Comparison of ENCODE assay signal across 1 cellular context in the genomic region with DNA sequence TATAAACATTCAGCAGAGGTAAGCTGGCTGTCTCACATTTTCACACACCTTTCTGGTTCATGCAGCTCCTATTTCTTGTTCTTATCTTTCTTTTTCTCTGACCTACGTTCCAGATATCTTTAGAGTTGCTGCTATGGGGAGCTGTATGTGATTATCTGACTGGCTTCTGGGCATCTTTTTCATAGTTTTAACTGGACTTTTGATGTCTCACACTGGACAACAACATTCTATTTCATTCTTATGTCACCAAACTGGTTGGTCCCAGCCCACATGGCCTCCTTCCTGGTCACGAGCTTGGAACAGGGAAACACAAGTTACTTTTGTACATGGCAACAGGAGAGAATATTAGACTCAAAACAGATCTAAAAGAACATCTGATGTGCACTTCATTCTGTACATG.
TF ChIP-seq lines count a peak whose summit lies in the region.

No MANE protein-coding gene starts in this region.

TF ChIP-seq in GM23338, 12 proteins besides CTCF, POLR2A, EP300 and RAD21 (continued from another document):
- TF ChIP-seq, protein P1, sequence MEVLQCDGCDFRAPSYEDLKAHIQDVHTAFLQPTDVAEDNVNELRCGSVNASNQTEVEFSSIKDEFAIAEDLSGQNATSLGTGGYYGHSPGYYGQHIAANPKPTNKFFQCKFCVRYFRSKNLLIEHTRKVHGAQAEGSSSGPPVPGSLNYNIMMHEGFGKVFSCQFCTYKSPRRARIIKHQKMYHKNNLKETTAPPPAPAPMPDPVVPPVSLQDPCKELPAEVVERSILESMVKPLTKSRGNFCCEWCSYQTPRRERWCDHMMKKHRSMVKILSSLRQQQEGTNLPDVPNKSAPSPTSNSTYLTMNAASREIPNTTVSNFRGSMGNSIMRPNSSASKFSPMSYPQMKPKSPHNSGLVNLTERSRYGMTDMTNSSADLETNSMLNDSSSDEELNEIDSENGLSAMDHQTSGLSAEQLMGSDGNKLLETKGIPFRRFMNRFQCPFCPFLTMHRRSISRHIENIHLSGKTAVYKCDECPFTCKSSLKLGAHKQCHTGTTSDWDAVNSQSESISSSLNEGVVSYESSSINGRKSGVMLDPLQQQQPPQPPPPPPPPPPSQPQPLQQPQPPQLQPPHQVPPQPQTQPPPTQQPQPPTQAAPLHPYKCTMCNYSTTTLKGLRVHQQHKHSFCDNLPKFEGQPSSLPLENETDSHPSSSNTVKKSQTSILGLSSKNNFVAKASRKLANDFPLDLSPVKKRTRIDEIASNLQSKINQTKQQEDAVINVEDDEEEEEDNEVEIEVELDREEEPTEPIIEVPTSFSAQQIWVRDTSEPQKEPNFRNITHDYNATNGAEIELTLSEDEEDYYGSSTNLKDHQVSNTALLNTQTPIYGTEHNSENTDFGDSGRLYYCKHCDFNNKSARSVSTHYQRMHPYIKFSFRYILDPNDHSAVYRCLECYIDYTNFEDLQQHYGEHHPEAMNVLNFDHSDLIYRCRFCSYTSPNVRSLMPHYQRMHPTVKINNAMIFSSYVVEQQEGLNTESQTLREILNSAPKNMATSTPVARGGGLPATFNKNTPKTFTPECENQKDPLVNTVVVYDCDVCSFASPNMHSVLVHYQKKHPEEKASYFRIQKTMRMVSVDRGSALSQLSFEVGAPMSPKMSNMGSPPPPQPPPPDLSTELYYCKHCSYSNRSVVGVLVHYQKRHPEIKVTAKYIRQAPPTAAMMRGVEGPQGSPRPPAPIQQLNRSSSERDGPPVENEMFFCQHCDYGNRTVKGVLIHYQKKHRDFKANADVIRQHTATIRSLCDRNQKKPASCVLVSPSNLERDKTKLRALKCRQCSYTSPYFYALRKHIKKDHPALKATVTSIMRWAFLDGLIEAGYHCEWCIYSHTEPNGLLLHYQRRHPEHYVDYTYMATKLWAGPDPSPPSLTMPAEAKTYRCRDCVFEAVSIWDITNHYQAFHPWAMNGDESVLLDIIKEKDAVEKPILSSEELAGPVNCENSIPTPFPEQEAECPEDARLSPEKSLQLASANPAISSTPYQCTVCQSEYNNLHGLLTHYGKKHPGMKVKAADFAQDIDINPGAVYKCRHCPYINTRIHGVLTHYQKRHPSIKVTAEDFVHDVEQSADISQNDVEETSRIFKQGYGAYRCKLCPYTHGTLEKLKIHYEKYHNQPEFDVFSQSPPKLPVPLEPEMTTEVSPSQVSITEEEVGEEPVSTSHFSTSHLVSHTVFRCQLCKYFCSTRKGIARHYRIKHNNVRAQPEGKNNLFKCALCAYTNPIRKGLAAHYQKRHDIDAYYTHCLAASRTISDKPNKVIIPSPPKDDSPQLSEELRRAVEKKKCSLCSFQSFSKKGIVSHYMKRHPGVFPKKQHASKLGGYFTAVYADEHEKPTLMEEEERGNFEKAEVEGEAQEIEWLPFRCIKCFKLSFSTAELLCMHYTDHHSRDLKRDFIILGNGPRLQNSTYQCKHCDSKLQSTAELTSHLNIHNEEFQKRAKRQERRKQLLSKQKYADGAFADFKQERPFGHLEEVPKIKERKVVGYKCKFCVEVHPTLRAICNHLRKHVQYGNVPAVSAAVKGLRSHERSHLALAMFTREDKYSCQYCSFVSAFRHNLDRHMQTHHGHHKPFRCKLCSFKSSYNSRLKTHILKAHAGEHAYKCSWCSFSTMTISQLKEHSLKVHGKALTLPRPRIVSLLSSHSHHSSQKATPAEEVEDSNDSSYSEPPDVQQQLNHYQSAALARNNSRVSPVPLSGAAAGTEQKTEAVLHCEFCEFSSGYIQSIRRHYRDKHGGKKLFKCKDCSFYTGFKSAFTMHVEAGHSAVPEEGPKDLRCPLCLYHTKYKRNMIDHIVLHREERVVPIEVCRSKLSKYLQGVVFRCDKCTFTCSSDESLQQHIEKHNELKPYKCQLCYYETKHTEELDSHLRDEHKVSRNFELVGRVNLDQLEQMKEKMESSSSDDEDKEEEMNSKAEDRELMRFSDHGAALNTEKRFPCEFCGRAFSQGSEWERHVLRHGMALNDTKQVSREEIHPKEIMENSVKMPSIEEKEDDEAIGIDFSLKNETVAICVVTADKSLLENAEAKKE (CRISPR knock-in tag; IDR thresholded peaks at IDR 0.05): no peak
- TF ChIP-seq, protein P2, sequence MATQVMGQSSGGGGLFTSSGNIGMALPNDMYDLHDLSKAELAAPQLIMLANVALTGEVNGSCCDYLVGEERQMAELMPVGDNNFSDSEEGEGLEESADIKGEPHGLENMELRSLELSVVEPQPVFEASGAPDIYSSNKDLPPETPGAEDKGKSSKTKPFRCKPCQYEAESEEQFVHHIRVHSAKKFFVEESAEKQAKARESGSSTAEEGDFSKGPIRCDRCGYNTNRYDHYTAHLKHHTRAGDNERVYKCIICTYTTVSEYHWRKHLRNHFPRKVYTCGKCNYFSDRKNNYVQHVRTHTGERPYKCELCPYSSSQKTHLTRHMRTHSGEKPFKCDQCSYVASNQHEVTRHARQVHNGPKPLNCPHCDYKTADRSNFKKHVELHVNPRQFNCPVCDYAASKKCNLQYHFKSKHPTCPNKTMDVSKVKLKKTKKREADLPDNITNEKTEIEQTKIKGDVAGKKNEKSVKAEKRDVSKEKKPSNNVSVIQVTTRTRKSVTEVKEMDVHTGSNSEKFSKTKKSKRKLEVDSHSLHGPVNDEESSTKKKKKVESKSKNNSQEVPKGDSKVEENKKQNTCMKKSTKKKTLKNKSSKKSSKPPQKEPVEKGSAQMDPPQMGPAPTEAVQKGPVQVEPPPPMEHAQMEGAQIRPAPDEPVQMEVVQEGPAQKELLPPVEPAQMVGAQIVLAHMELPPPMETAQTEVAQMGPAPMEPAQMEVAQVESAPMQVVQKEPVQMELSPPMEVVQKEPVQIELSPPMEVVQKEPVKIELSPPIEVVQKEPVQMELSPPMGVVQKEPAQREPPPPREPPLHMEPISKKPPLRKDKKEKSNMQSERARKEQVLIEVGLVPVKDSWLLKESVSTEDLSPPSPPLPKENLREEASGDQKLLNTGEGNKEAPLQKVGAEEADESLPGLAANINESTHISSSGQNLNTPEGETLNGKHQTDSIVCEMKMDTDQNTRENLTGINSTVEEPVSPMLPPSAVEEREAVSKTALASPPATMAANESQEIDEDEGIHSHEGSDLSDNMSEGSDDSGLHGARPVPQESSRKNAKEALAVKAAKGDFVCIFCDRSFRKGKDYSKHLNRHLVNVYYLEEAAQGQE (IDR thresholded peaks at IDR 0.05; ENCODE audit: unreplicated experiment): no peak
- no peak for TF ChIP-seq EZH2 (IDR thresholded peaks at IDR 0.05; ENCODE audit: low read depth, unreplicated experiment)
- no peak for TF ChIP-seq STAT1 (IDR thresholded peaks at IDR 0.05; ENCODE audit: unreplicated experiment)
- no peak for TF ChIP-seq ZNF331 (CRISPR knock-in tag; IDR thresholded peaks at IDR 0.05; ENCODE audit: low read depth)
- TF ChIP-seq NANOG (IDR thresholded peaks at IDR 0.05; ENCODE audit: borderline replicate concordance): no peak
